13 cellular contexts compared by ENCODE assay signal in the genomic region with DNA sequence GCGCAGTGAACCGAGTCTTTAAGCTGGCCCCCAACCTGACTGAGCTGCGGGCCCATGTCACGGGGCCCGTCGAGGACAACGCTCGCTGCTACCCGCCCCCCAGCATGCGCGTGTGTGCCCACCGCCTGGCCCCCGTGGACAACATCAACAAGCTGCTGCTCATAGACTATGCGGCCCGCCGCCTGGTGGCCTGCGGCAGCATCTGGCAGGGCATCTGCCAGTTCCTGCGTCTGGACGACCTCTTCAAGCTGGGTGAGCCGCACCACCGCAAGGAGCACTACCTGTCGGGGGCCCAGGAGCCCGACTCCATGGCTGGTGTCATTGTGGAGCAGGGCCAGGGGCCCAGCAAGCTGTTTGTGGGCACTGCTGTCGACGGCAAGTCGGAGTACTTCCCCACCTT. TPM values are rescaled to one million over a fixed set of nuclear protein-coding genes. Genes with fewer than 3 reads are reported as not detected.
DNase-seq lines count a peak whose midpoint lies in the region; ATAC-seq and TF ChIP-seq lines count a peak whose summit lies in the region.
"Had no signal": no experiment of that assay in that cellular context is flagged by ENCODE, and none has a peak within 500 bp of the region (broad histone marks: within the 10 kb centered on the region; RNA-seq: fewer than 3 reads in every experiment).

No MANE protein-coding gene starts in this region.

- POLR2A ChIA-PET in MCF 10A (lab: Yijun Ruan, JAX), result no interaction called here

- H3K4me3 ChIP-seq in breast epithelium (no peak overlapping the region), kidney epithelial cell (ENCODE audit: low read depth, low read length) (no peak overlapping the region)

- peaks cover 7% of the 10 kb centered on the region for H3K27me3 Mint-ChIP-seq in MCF 10A (ENCODE audit: insufficient read depth, unreplicated experiment)
- no peaks in the 10 kb centered on the region for H3K27me3 Mint-ChIP-seq in activated naive CD8-positive, alpha-beta T cell treated with anti-CD3 and anti-CD28 coated beads, Interleukin-2, amount 50 U/mL, for 24 hours
- no peaks in the 10 kb centered on the region for H3K27me3 Mint-ChIP-seq in type B pancreatic cell

- DNase-seq in MCF 10A (ENCODE audit: unreplicated experiment) (no peak), breast epithelium (ENCODE audit: low spot score in 2 of 2) (no peak), kidney epithelial cell (ENCODE audit: low read depth) (no peak), type B pancreatic cell (ENCODE audit: extremely low spot score, unreplicated experiment) (no peak), NCI-H1930 (lab: John Stamatoyannopoulos, UW) (no peak), iPS-NIHi7 (ENCODE audit: extremely low spot score) (no peak)
- DNase-seq in activated naive CD8-positive, alpha-beta T cell treated with anti-CD3 and anti-CD28 coated beads, Interleukin-2, amount 50 U/mL, for 24 hours, result no peak
- DNase-seq: CD8-positive, alpha-beta memory T cell; colonic mucosa; mesendoderm; NCI-H345; upper lobe of right lung had no signal

- H3K36me3 Mint-ChIP-seq in MCF 10A (ENCODE audit: insufficient read depth, unreplicated experiment), result peaks cover 11% of the 10 kb centered on the region
- H3K36me3 Mint-ChIP-seq in activated naive CD8-positive, alpha-beta T cell treated with anti-CD3 and anti-CD28 coated beads, Interleukin-2, amount 50 U/mL, for 24 hours (ENCODE audit: low read depth), result peaks cover 4% of the 10 kb centered on the region
- H3K36me3 Mint-ChIP-seq in type B pancreatic cell, result peaks cover 5% of the 10 kb centered on the region

- H3K9me3 Mint-ChIP-seq in MCF 10A (ENCODE audit: unreplicated experiment) (no peaks in the 10 kb centered on the region), type B pancreatic cell (no peaks in the 10 kb centered on the region)
- H3K9me3 Mint-ChIP-seq in activated naive CD8-positive, alpha-beta T cell treated with anti-CD3 and anti-CD28 coated beads, Interleukin-2, amount 50 U/mL, for 24 hours, result no peaks in the 10 kb centered on the region
- H3K9me3 Mint-ChIP-seq: CD8-positive, alpha-beta memory T cell had no signal

- BruUV-seq in MCF 10A (replicated peaks; lab: Mats Ljungman, UMichigan), result TSS peak; percentile 20

- TF ChIP-seq POLR2A in breast epithelium (IDR thresholded peaks at IDR 0.05), result no peak

- no peak for ATAC-seq in activated naive CD8-positive, alpha-beta T cell treated with anti-CD3 and anti-CD28 coated beads, Interleukin-2, amount 50 U/mL, for 24 hours
- ATAC-seq in GM21367 (IDR thresholded peaks at IDR 0.05; ENCODE audit: unreplicated experiment), result no peak
- ATAC-seq: upper lobe of right lung had no signal

- CTCF ChIA-PET in MCF 10A (lab: Yijun Ruan, JAX), result interaction anchor here (0.7 to 1.3 kb wide), 2 partner anchors 67 to 81 kb away, joined by 3 read pairs; no protein-coding TSS in a partner anchor

- peaks cover 0 to 3% of the 10 kb centered on the region in 2 donors for H3K9me3 ChIP-seq in breast epithelium
- H3K9me3 ChIP-seq: colonic mucosa, upper lobe of right lung had no signal

- H3K4me3 Mint-ChIP-seq in MCF 10A (ENCODE audit: unreplicated experiment) (peak overlapping the region; percentile 5), type B pancreatic cell (peak overlapping the region; percentile 88)
- peak overlapping the region; percentile 81 for H3K4me3 Mint-ChIP-seq in activated naive CD8-positive, alpha-beta T cell treated with anti-CD3 and anti-CD28 coated beads, Interleukin-2, amount 50 U/mL, for 24 hours

- no peak overlapping the region for H3K27ac ChIP-seq in breast epithelium
- H3K27ac ChIP-seq: colonic mucosa, upper lobe of right lung had no signal

- H3K27ac Mint-ChIP-seq in MCF 10A (ENCODE audit: low read depth, unreplicated experiment), result no peak overlapping the region
- no peak overlapping the region for H3K27ac Mint-ChIP-seq in activated naive CD8-positive, alpha-beta T cell treated with anti-CD3 and anti-CD28 coated beads, Interleukin-2, amount 50 U/mL, for 24 hours
- no peak overlapping the region for H3K27ac Mint-ChIP-seq in type B pancreatic cell

- intact Hi-C loops in MCF 10A (cut with micrococcal nuclease) (no loop called here), breast epithelium (cut with DNase I; ENCODE audit: low total_unique reads) (no loop called here)

- H3K27me3 ChIP-seq in breast epithelium, result peaks cover 0 to 13% of the 10 kb centered on the region in 2 donors
- H3K27me3 ChIP-seq in kidney epithelial cell (ENCODE audit: control insufficient read depth, insufficient read depth, low read length), result no peaks in the 10 kb centered on the region
- H3K27me3 ChIP-seq: upper lobe of right lung had no signal

- H3K4me1 Mint-ChIP-seq in MCF 10A (ENCODE audit: insufficient read depth, unreplicated experiment) (peaks cover 10% of the 10 kb centered on the region), type B pancreatic cell (ENCODE audit: unreplicated experiment) (no peaks in the 10 kb centered on the region)
- peaks cover 9% of the 10 kb centered on the region for H3K4me1 Mint-ChIP-seq in activated naive CD8-positive, alpha-beta T cell treated with anti-CD3 and anti-CD28 coated beads, Interleukin-2, amount 50 U/mL, for 24 hours

- no peaks in the 10 kb centered on the region for H3K36me3 ChIP-seq in breast epithelium
- H3K36me3 ChIP-seq in kidney epithelial cell (ENCODE audit: control insufficient read depth, insufficient read depth, low read length), result no peaks in the 10 kb centered on the region
- H3K36me3 ChIP-seq: colonic mucosa, upper lobe of right lung had no signal

- no peaks in the 10 kb centered on the region for H3K4me1 ChIP-seq in breast epithelium
- H3K4me1 ChIP-seq: colonic mucosa, upper lobe of right lung had no signal

- TF ChIP-seq CTCF in MCF 10A (IDR thresholded peaks at IDR 0.05; ENCODE audit: unreplicated experiment), result no peak
- no peak for TF ChIP-seq CTCF in breast epithelium (IDR thresholded peaks at IDR 0.05)
- TF ChIP-seq CTCF in kidney epithelial cell (IDR thresholded peaks at IDR 0.05; ENCODE audit: insufficient read depth, low read length, poor library complexity, severe bottlenecking), result peak; percentile 28
- no peak for TF ChIP-seq CTCF in type B pancreatic cell (conservative IDR thresholded peaks at IDR 0.05)

RNA-seq across cellular contexts. Expression of gene PLXNA3, which starts 2.2 kb away (rescaled TPM):
- 47.6 and 48.0 TPM in 2 replicates for total RNA-seq in MCF 10A (2022)
- total RNA-seq in breast epithelium, result 10 to 100 TPM in 2 of 3 donors, 1 to 10 TPM in 1; 6.1 to 10.8 (median 10.1) TPM
- 16.7 and 34.7 TPM in 2 replicates for total RNA-seq in kidney epithelial cell
- total RNA-seq in type B pancreatic cell (ENCODE audit: low replicate concordance), result 62.9 and 85.1 TPM in 2 replicates

RNA-seq across cellular contexts. Expression of gene FAM50A, which starts 16.4 kb away (rescaled TPM):
- 62.1 and 88.7 TPM in 2 replicates for total RNA-seq in MCF 10A (2022)
- total RNA-seq in breast epithelium, result 10 to 100 TPM; 30.7 to 94.4 (median 64.2) TPM
- 79.1 and 80.0 TPM in 2 replicates for total RNA-seq in kidney epithelial cell
- 59.2 and 63.8 TPM in 2 replicates for total RNA-seq in type B pancreatic cell (ENCODE audit: low replicate concordance)

RNA-seq across cellular contexts. Expression of gene LAGE3, which starts 18.8 kb away (rescaled TPM):
- total RNA-seq in MCF 10A (2022) (17.8 and 21.1 TPM in 2 replicates), breast epithelium (10 to 100 TPM; 21.1 to 38.0 (median 28.8) TPM), kidney epithelial cell (27.9 and 28.8 TPM in 2 replicates), type B pancreatic cell (ENCODE audit: low replicate concordance) (12.9 and 15.9 TPM in 2 replicates)

RNA-seq across cellular contexts. Expression of gene GDI1, which starts 23.4 kb away (rescaled TPM):
- 89.9 and 121 TPM in 2 replicates for total RNA-seq in MCF 10A (2022)
- total RNA-seq in breast epithelium, result 100 to 1,000 TPM in 1 of 3 donors, 10 to 100 TPM in 2; 94.0 to 105 (median 97.3) TPM
- total RNA-seq in kidney epithelial cell, result 113 and 121 TPM in 2 replicates
- total RNA-seq in type B pancreatic cell (ENCODE audit: low replicate concordance), result 105 and 159 TPM in 2 replicates

RNA-seq across cellular contexts. Expression of gene UBL4A, which starts 26.1 kb away (rescaled TPM):
- 26.7 and 27.9 TPM in 2 replicates for total RNA-seq in MCF 10A (2022)
- 10 to 100 TPM; 36.2 to 40.1 (median 38.3) TPM for total RNA-seq in breast epithelium
- total RNA-seq in kidney epithelial cell, result 48.3 and 55.9 TPM in 2 replicates
- total RNA-seq in type B pancreatic cell (ENCODE audit: low replicate concordance), result 23.3 and 28.7 TPM in 2 replicates

Comparison
In these comparisons a context has a peak if more than half of its experiments do, and no peak if none do; other contexts are left out.
1. H3K4me3 Mint-ChIP-seq: peak in every context shown above with its lines; median percentile 88 in type B pancreatic cell; 81 in activated naive CD8-positive, alpha-beta T cell treated with anti-CD3 and anti-CD28 coated beads, Interleukin-2, amount 50 U/mL, for 24 hours; 5 in MCF 10A.